Comparison of ENCODE assay signal across 32 cellular contexts in the genomic region with DNA sequence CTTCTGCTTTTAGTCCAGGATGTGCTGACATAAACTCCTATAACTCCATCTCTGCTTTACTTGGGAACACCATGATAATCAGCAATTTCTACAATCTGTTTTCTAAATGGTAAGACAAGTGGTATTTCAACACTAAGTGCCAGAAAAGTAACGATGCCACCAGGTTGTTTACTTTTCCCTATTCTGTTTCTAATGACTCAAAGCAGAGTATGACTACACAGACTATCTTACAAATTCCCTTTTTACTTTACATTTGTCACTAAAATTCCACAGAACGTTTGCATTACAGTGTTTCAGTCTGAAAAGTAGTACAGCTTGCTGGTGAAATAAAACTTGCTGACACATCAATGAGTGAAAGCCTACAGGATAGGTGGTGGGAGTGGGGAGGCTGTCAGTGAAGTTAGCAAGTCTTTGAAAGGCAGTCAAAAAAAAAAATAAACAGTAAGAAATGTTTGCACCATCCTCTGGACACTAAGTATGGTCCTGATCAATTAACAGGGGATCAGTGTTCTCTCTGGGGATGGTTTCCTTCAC.
DNase-seq lines count a peak whose midpoint lies in the region; ATAC-seq, FAIRE-seq and TF ChIP-seq lines count a peak whose summit lies in the region.
"Had no signal": no experiment of that assay in that cellular context is flagged by ENCODE, and none has a peak within 500 bp of the region (broad histone marks: within the 10 kb centered on the region; RNA-seq: fewer than 3 reads in every experiment).

No MANE protein-coding gene starts in this region.

- no peaks in the 10 kb centered on the region for H3K36me3 ChIP-seq in bronchial epithelial cell (ENCODE audit: control insufficient read depth, insufficient read depth, low read length)
- H3K36me3 ChIP-seq: adrenal gland; BLaER1 treated with 17β-estradiol and CSF1 and Interleukin-3, amounts not matched to agents 10 nM and 100 nM; breast epithelium; colonic mucosa; heart left ventricle; right lobe of liver; tibial artery had no signal

- no peak for ATAC-seq in GM21526 (IDR thresholded peaks at IDR 0.05; ENCODE audit: low FRiP score, unreplicated experiment)
- ATAC-seq: activated CD8-positive, alpha-beta T cell treated with anti-CD3 and anti-CD28 coated beads for 36 hours; foreskin keratinocyte; heart left ventricle; naive thymus-derived CD4-positive, alpha-beta T cell; Right ventricle myocardium inferior; T-helper 17 cell had no signal

- DNase-seq in HS-5 (ENCODE audit: low read depth) (peak; percentile 9), bronchial epithelial cell (ENCODE audit: low read depth) (peak; percentile 63), foreskin fibroblast (peak; percentile 34 to 65), midbrain (lab: John Stamatoyannopoulos, UW) (no peak)
- DNase-seq in activated CD4-positive, alpha-beta T cell treated with anti-CD3 and anti-CD28 coated beads, Interleukin-2, amount 50 U/mL, for 48 hours, result no peak
- DNase-seq in activated T-cell treated with anti-CD3 and anti-CD28 coated beads, Interleukin-2, amount 50 U/mL, for 1 hour, result no peak
- DNase-seq: activated CD4-positive, alpha-beta T cell treated with anti-CD3 and anti-CD28 coated beads for 1 hour; activated CD8-positive, alpha-beta memory T cell treated with anti-CD3 and anti-CD28 coated beads, Interleukin-2, amount 50 U/mL, for 48 hours; activated CD8-positive, alpha-beta T cell treated with anti-CD3 and anti-CD28 coated beads for 36 hours; activated naive CD4-positive, alpha-beta T cell treated with anti-CD3 and anti-CD28 coated beads for 36 hours; adrenal gland; colonic mucosa; DMS153; effector CD4-positive, alpha-beta T cell; foreskin keratinocyte; H9; heart left ventricle; naive thymus-derived CD4-positive, alpha-beta T cell; NCI-H1105; NCI-H2029; NCI-H2227 treated with DMSO at 0.1 percent for 48 hours; NCI-H526; right lobe of liver; stimulated activated CD4-positive, alpha-beta T cell treated with anti-CD3 and anti-CD28 coated beads, Interleukin-15, amount 100 ng/mL, for 24 hours; stimulated activated CD4-positive, alpha-beta T cell treated with anti-CD3 and anti-CD28 coated beads, Interleukin-4, amount 100 ng/mL, for 4 hours; T-helper 17 cell; tibial artery had no signal

- H3K27me3 ChIP-seq in bronchial epithelial cell (ENCODE audit: control insufficient read depth, insufficient read depth, low read length), result no peaks in the 10 kb centered on the region
- H3K27me3 ChIP-seq: adrenal gland; BLaER1 treated with 17β-estradiol and CSF1 and Interleukin-3, amounts not matched to agents 10 nM and 100 nM; breast epithelium; colonic mucosa; foreskin keratinocyte; heart left ventricle; right lobe of liver; tibial artery had no signal

- TF ChIP-seq CTCF in bronchial epithelial cell (IDR thresholded peaks at IDR 0.05; ENCODE audit: insufficient read depth, low read length, severe bottlenecking) (no peak), foreskin fibroblast (IDR thresholded peaks at IDR 0.05; ENCODE audit: low read depth, low read length) (no peak)

- no peak for FAIRE-seq in bronchial epithelial cell (lab: Jason Lieb, UNC)
- FAIRE-seq: GM12892 had no signal

- H3K4me3 ChIP-seq in bronchial epithelial cell (ENCODE audit: low read depth, low read length) (no peak overlapping the region), foreskin fibroblast (ENCODE audit: low read depth in 1 of 2, low read length in 2 of 2) (no peak overlapping the region)
- H3K4me3 ChIP-seq: adrenal gland; BLaER1 treated with 17β-estradiol and CSF1 and Interleukin-3, amounts not matched to agents 10 nM and 100 nM; breast epithelium; colonic mucosa; heart left ventricle; right lobe of liver; tibial artery had no signal

Comparison
In these comparisons a context has a peak if more than half of its experiments do, and no peak if none do; other contexts are left out.
1. DNase-seq: peak in HS-5 (single experiment), bronchial epithelial cell (single experiment) and foreskin fibroblast (2 of 2); none in activated CD4-positive, alpha-beta T cell treated with anti-CD3 and anti-CD28 coated beads, Interleukin-2, amount 50 U/mL, for 48 hours (0 of 2), activated T-cell treated with anti-CD3 and anti-CD28 coated beads, Interleukin-2, amount 50 U/mL, for 1 hour (single experiment) and midbrain (single experiment).